ENCODE assay signal across 8 cellular contexts in genomic region chr5:53095931-53096525, GRCh38. TPM values are rescaled to one million over a fixed set of nuclear protein-coding genes. Genes with fewer than 3 reads are reported as not detected.
A peak's percentile ranks its signal among the peaks of the same experiment; 100 is the strongest.
DNase-seq lines count a peak whose midpoint lies in the region; FAIRE-seq and TF ChIP-seq lines count a peak whose summit lies in the region.

No MANE protein-coding gene starts in this region.

- H3K27ac Mint-ChIP-seq in brain, result no peak overlapping the region

- H3K4me1 ChIP-seq in HAP-1, result peaks cover 4% of the 10 kb centered on the region

- TF ChIP-seq CTCF in GM12864 (IDR thresholded peaks at IDR 0.05; ENCODE audit: low read depth, low read length, missing control alignments), result peak; percentile 72
- TF ChIP-seq CTCF in NB4 (IDR thresholded peaks at IDR 0.05; ENCODE audit: low read depth, low read length), result peak; percentile 67
- peak; percentile 89 to 92 for TF ChIP-seq CTCF in brain (conservative IDR thresholded peaks at IDR 0.05)

- DNase-seq in GM12864 (ENCODE audit: low read depth) (peak; percentile 40), HAP-1 (ENCODE audit: low spot score in 2 of 2) (peak; percentile 35 to 72), NB4 (ENCODE audit: low read depth) (peak; percentile 56), 8988T (no peak)
- peak; percentile 66 for DNase-seq in stimulated activated CD4-positive, alpha-beta T cell treated with anti-CD3 and anti-CD28 coated beads, Interleukin-1b, Interleukin-23, amount 100 ng/mL, for 48 hours

- H3K9me3 Mint-ChIP-seq in brain, result no peaks in the 10 kb centered on the region

- no peaks in the 10 kb centered on the region for H3K27me3 ChIP-seq in HAP-1 (ENCODE audit: low read depth)

- H3K4me3 ChIP-seq in GM12864 (ENCODE audit: low read depth, low read length) (no peak overlapping the region), HAP-1 (no peak overlapping the region), NB4 (ENCODE audit: low read depth, low read length) (no peak overlapping the region)

- FAIRE-seq in TTC549 (lab: Jason Lieb, UNC) (peak; percentile 77), islet of Langerhans (lab: Jason Lieb, UNC) (peak; percentile 99)

- no peaks in the 10 kb centered on the region for H3K27me3 Mint-ChIP-seq in brain

- H3K4me3 Mint-ChIP-seq in brain, result no peak overlapping the region

- H3K36me3 Mint-ChIP-seq in brain, result peaks cover 23% of the 10 kb centered on the region

- in situ Hi-C loops in HAP-1 (cut with MboI; ENCODE audit: low sequenced_read_pairs), result loop anchor here (5.0 kb wide), 1 partner anchor 149 kb away; no protein-coding TSS in a partner anchor

- H3K9me3 ChIP-seq in HAP-1, result no peaks in the 10 kb centered on the region

- H3K4me1 Mint-ChIP-seq in brain, result peaks cover 16% of the 10 kb centered on the region

- peaks cover 15% of the 10 kb centered on the region for H3K36me3 ChIP-seq in HAP-1 (replicated peaks)

- no peak for TF ChIP-seq POLR2A in NB4 (IDR thresholded peaks at IDR 0.05; ENCODE audit: extremely low read depth, insufficient read length)

RNA-seq across cellular contexts. Expression of gene MOCS2, which starts 13.5 kb away (rescaled TPM):
- polyA plus RNA-seq in brain (ENCODE audit: insufficient read depth, low read depth, low replicate concordance), result 31.6 TPM
